12 cellular contexts compared by ENCODE assay signal in genomic region chr1:32924881-32925344, GRCh38. TPM values are rescaled to one million over a fixed set of nuclear protein-coding genes. Genes with fewer than 3 reads are reported as not detected.
DNase-seq lines count a peak whose midpoint lies in the region; ATAC-seq, FAIRE-seq and TF ChIP-seq lines count a peak whose summit lies in the region.
"Had no signal": no experiment of that assay in that cellular context is flagged by ENCODE, and none has a peak within 500 bp of the region (broad histone marks: within the 10 kb centered on the region; RNA-seq: fewer than 3 reads in every experiment).

No MANE protein-coding gene starts in this region.

- H3K79me2 ChIP-seq in astrocyte (ENCODE audit: insufficient read depth, low read length): no peaks in the 10 kb centered on the region
- H3K79me2 ChIP-seq in OCI-LY7 (ENCODE audit: insufficient read depth, low read depth, low read length): no peaks in the 10 kb centered on the region

- no peak overlapping the region for H3K9ac ChIP-seq in astrocyte (ENCODE audit: low read length)

- H3K36me3 ChIP-seq in astrocyte (ENCODE audit: insufficient read depth, low read length) (no peaks in the 10 kb centered on the region), OCI-LY7 (ENCODE audit: insufficient read depth, low read length) (no peaks in the 10 kb centered on the region)

- peaks cover 2% of the 10 kb centered on the region for H3K27me3 ChIP-seq in astrocyte (ENCODE audit: insufficient read depth, low read length)

- H2AFZ ChIP-seq in astrocyte (ENCODE audit: low read depth, low read length) (peak overlapping the region; percentile 27), OCI-LY7 (ENCODE audit: low read length) (no peak overlapping the region)

- H3K27ac Mint-ChIP-seq in astrocyte (ENCODE audit: unreplicated experiment): no peak overlapping the region
- H3K27ac Mint-ChIP-seq: activated T-cell treated with anti-CD3 and anti-CD28 coated beads, Interleukin-2, amount 50 U/mL, for 24 hours had no signal

- peaks cover 9% of the 10 kb centered on the region for H3K4me1 ChIP-seq in astrocyte (ENCODE audit: insufficient read depth, low read length)
- no peaks in the 10 kb centered on the region for H3K4me1 ChIP-seq in OCI-LY7 (ENCODE audit: insufficient read depth, low read length, poor library complexity, severe bottlenecking)

- FAIRE-seq in astrocyte (lab: Jason Lieb, UNC): no peak

- BruUV-seq in OCI-LY7 (replicated peaks; lab: Mats Ljungman, UMichigan): no TSS peak

- H3K4me2 ChIP-seq in astrocyte (ENCODE audit: low read length) (peak overlapping the region; percentile 20), OCI-LY7 (ENCODE audit: low read length) (no peak overlapping the region)

- H3K9me2 ChIP-seq in OCI-LY7 (ENCODE audit: insufficient read depth, low read length): no peaks in the 10 kb centered on the region

- H3K27me3 Mint-ChIP-seq in astrocyte (ENCODE audit: low read depth, unreplicated experiment): peaks cover 30% of the 10 kb centered on the region

- no peaks in the 10 kb centered on the region for H4K20me1 ChIP-seq in astrocyte (ENCODE audit: insufficient read depth, low read length)
- H4K20me1 ChIP-seq in OCI-LY7 (ENCODE audit: insufficient read depth, low read length): no peaks in the 10 kb centered on the region

- peak; percentile 97 for ATAC-seq in left colon
- ATAC-seq in stimulated activated naive CD8-positive, alpha-beta T cell treated with anti-CD3 and anti-CD28 coated beads, Interleukin-15, Interleukin-2, amounts not matched to agents 100 U/mL and 50 U/mL, for 24 hours: peak; percentile 47

- no peak overlapping the region for H3K4me3 Mint-ChIP-seq in astrocyte (ENCODE audit: unreplicated experiment)
- H3K4me3 Mint-ChIP-seq: activated T-cell treated with anti-CD3 and anti-CD28 coated beads, Interleukin-2, amount 50 U/mL, for 24 hours had no signal

- intact Hi-C loops in left colon (cut with DNase I, micrococcal nuclease): no loop called here
- intact Hi-C loops in OCI-LY7 (cut with micrococcal nuclease; ENCODE audit: unreplicated experiment): no loop called here

- peaks cover 4% of the 10 kb centered on the region for H3K9me3 Mint-ChIP-seq in astrocyte (ENCODE audit: unreplicated experiment)
- H3K9me3 Mint-ChIP-seq: activated T-cell treated with anti-CD3 and anti-CD28 coated beads, Interleukin-2, amount 50 U/mL, for 24 hours had no signal

- DNase-seq in HuH-7.5 (ENCODE audit: low spot score) (peak; percentile 64), astrocyte (ENCODE audit: low read depth) (no peak), left colon (peak; percentile 81 to 88), OCI-LY7 (ENCODE audit: low spot score) (no peak), DMS79 treated with DMSO at 0.1 percent for 48 hours (lab: John Stamatoyannopoulos, UW) (no peak)
- DNase-seq in stimulated activated naive CD8-positive, alpha-beta T cell treated with anti-CD3 and anti-CD28 coated beads, Interleukin-15, Interleukin-2, amounts not matched to agents 100 U/mL and 50 U/mL, for 24 hours: peak; percentile 25
- no peak for DNase-seq in stimulated activated naive CD4-positive, alpha-beta T cell treated with Interleukin-2 at 50 U/mL for 16 hours (lab: John Stamatoyannopoulos, UW)
- DNase-seq: midbrain; NCI-H1105 treated with DMSO at 0.1 percent for 48 hours; stimulated activated CD4-positive, alpha-beta T cell treated with anti-CD3 and anti-CD28 coated beads, Interleukin-4, amount 100 ng/mL, for 4 hours had no signal

- TF ChIP-seq CTCF in astrocyte (IDR thresholded peaks at IDR 0.05; ENCODE audit: insufficient read depth, low read depth, low read length): no peak
- TF ChIP-seq CTCF in OCI-LY7 (conservative IDR thresholded peaks at IDR 0.05; ENCODE audit: low read length): no peak

- no peak overlapping the region for H3K4me3 ChIP-seq in astrocyte (ENCODE audit: insufficient read depth, low read depth, low read length)
- no peak overlapping the region for H3K4me3 ChIP-seq in OCI-LY7 (ENCODE audit: low read depth, low read length, poor library complexity, severe bottlenecking)

- peaks cover 18% of the 10 kb centered on the region for H3K4me1 Mint-ChIP-seq in astrocyte (ENCODE audit: low read depth, unreplicated experiment)

- POLR2A ChIA-PET in OCI-LY7 (lab: Charles Lee): no interaction called here

- H3K9me3 ChIP-seq in astrocyte (ENCODE audit: insufficient read depth, low read depth, low read length) (no peaks in the 10 kb centered on the region), OCI-LY7 (ENCODE audit: low read length) (no peaks in the 10 kb centered on the region)

- H3K27ac ChIP-seq in astrocyte (ENCODE audit: low read depth, low read length) (no peak overlapping the region), OCI-LY7 (ENCODE audit: low read depth, low read length, poor library complexity, severe bottlenecking) (no peak overlapping the region)
- H3K27ac ChIP-seq: epithelial cell of prostate had no signal

- CTCF ChIA-PET in OCI-LY7 (lab: Charles Lee; ENCODE audit: unreplicated experiment): no interaction called here

- H3K36me3 Mint-ChIP-seq in astrocyte (ENCODE audit: low read depth, unreplicated experiment): no peaks in the 10 kb centered on the region

RNA-seq across cellular contexts. Expression of gene TMEM54, which starts 23.7 kb away (rescaled TPM):
- total RNA-seq in astrocyte (8.0 and 9.3 TPM in 2 replicates), left colon (100 to 1,000 TPM; 739 to 855 TPM), OCI-LY7 (2022) (0.93 and 1.7 TPM in 2 replicates)
- total RNA-seq in OCI-LY7 (2014; rRNA removed; shearing (Covaris generic)): 2.2 and 3.1 TPM in 2 replicates

RNA-seq across cellular contexts. Expression of gene HPCA, which starts 38.6 kb away (rescaled TPM):
- not detected in 2 replicates for total RNA-seq in astrocyte
- 1 to 10 TPM; 1.5 to 1.9 TPM for total RNA-seq in left colon
- total RNA-seq in OCI-LY7 (2014; rRNA removed; shearing (Covaris generic)): 3.3 and 4.2 TPM in 2 replicates
- 0.36 and 1.2 TPM in 2 replicates for total RNA-seq in OCI-LY7 (2022)

RNA-seq across cellular contexts. Expression of gene RNF19B, which starts 39.7 kb away (rescaled TPM):
- total RNA-seq in astrocyte (25.8 and 29.7 TPM in 2 replicates), left colon (10 to 100 TPM; 64.1 to 77.3 TPM), OCI-LY7 (2022) (33.6 and 36.8 TPM in 2 replicates)
- total RNA-seq in OCI-LY7 (2014; rRNA removed; shearing (Covaris generic)): 21.1 and 23.0 TPM in 2 replicates

RNA-seq across cellular contexts. Expression of gene FNDC5, which starts 54.2 kb away (rescaled TPM):
- total RNA-seq in astrocyte (0.39 and 0.96 TPM in 2 replicates), left colon (under 1 TPM; 0.22 to 0.85 TPM), OCI-LY7 (2022) (not detected in 2 replicates)
- total RNA-seq in OCI-LY7 (2014; rRNA removed; shearing (Covaris generic)): not detected in 2 replicates

Comparison
In these comparisons a context has a peak if more than half of its experiments do, and no peak if none do; other contexts are left out.
1. DNase-seq: peak in HuH-7.5 (single experiment), left colon (2 of 2) and stimulated activated naive CD8-positive, alpha-beta T cell treated with anti-CD3 and anti-CD28 coated beads, Interleukin-15, Interleukin-2, amounts not matched to agents 100 U/mL and 50 U/mL, for 24 hours (single experiment); none in astrocyte (single experiment), stimulated activated naive CD4-positive, alpha-beta T cell treated with Interleukin-2 at 50 U/mL for 16 hours (single experiment), OCI-LY7 (single experiment) and DMS79 treated with DMSO at 0.1 percent for 48 hours (single experiment).
2. RNA of gene TMEM54, which starts 23.7 kb away (total RNA-seq): 739 to 855 TPM in left colon; 8.0 to 9.3 TPM in astrocyte and 0.93 to 3.1 TPM in OCI-LY7; every median in the first group is over 10 times any median in the second.